Comparison of ENCODE assay signal across 8 cellular contexts in genomic region chr5:5422819-5423515, GRCh38. TPM values are rescaled to one million over a fixed set of nuclear protein-coding genes. Genes with fewer than 3 reads are reported as not detected.
A peak's percentile ranks its signal among the peaks of the same experiment; 100 is the strongest.
DNase-seq lines count a peak whose midpoint lies in the region; ATAC-seq and TF ChIP-seq lines count a peak whose summit lies in the region.

No MANE protein-coding gene starts in this region.

- in situ Hi-C loops in ACHN (cut with HindIII; ENCODE audit: low pct_ligation_motif_present, low pct_unique_long_range_greater_than_20kb, low sequenced_read_pairs) = no loop called here

- peak overlapping the region; percentile 88 for H3K4me3 ChIP-seq in fibroblast of villous mesenchyme (ENCODE audit: low read depth, low read length)
- H3K4me3 ChIP-seq in retinal pigment epithelial cell (ENCODE audit: low read length) = peak overlapping the region; percentile 89

- peak; percentile 13 for DNase-seq in ACHN
- no peak for DNase-seq in T-helper 2 cell treated with Interferon-gamma antibody and Interleukin-4, amounts not matched to agents 5 μg/mL and 100 μg/mL, for 36 hours (ENCODE audit: low spot score)
- DNase-seq in fibroblast of villous mesenchyme (ENCODE audit: low read depth) = no peak
- DNase-seq in retinal pigment epithelial cell (ENCODE audit: low read depth) = no peak
- no peak for DNase-seq in SIG-M5 (lab: John Stamatoyannopoulos, UW)

- ATAC-seq in GM18520 (IDR thresholded peaks at IDR 0.05; ENCODE audit: unreplicated experiment) (peak; percentile 4), HG03066 (IDR thresholded peaks at IDR 0.05; ENCODE audit: low read depth, unreplicated experiment) (peak; percentile 3), GM18870 (IDR thresholded peaks at IDR 0.05; ENCODE audit: unreplicated experiment) (no peak)

- peak overlapping the region; percentile 95 for H3K27ac Mint-ChIP-seq in T-helper 2 cell treated with Interferon-gamma antibody and Interleukin-4, amounts not matched to agents 5 μg/mL and 100 μg/mL, for 36 hours

- no peaks in the 10 kb centered on the region for H3K27me3 Mint-ChIP-seq in T-helper 2 cell treated with Interferon-gamma antibody and Interleukin-4, amounts not matched to agents 5 μg/mL and 100 μg/mL, for 36 hours (ENCODE audit: low read depth)

- peak overlapping the region; percentile 96 for H3K4me3 Mint-ChIP-seq in T-helper 2 cell treated with Interferon-gamma antibody and Interleukin-4, amounts not matched to agents 5 μg/mL and 100 μg/mL, for 36 hours

- no peaks in the 10 kb centered on the region for H3K9me3 Mint-ChIP-seq in T-helper 2 cell treated with Interferon-gamma antibody and Interleukin-4, amounts not matched to agents 5 μg/mL and 100 μg/mL, for 36 hours

- TF ChIP-seq CTCF in fibroblast of villous mesenchyme (IDR thresholded peaks at IDR 0.05; ENCODE audit: insufficient read depth, low read depth, low read length) (no peak), retinal pigment epithelial cell (conservative IDR thresholded peaks at IDR 0.05; ENCODE audit: low read depth, low read length) (no peak)

- H3K4me1 Mint-ChIP-seq in T-helper 2 cell treated with Interferon-gamma antibody and Interleukin-4, amounts not matched to agents 5 μg/mL and 100 μg/mL, for 36 hours (ENCODE audit: low read depth) = peaks cover 24% of the 10 kb centered on the region

- H3K36me3 Mint-ChIP-seq in T-helper 2 cell treated with Interferon-gamma antibody and Interleukin-4, amounts not matched to agents 5 μg/mL and 100 μg/mL, for 36 hours (ENCODE audit: low read depth) = peaks cover 2% of the 10 kb centered on the region

RNA-seq across cellular contexts. Expression of gene ICE1, which starts 0.5 kb away (rescaled TPM):
- total RNA-seq in fibroblast of villous mesenchyme = 31.2 and 35.4 TPM in 2 replicates
